In the genomic region with DNA sequence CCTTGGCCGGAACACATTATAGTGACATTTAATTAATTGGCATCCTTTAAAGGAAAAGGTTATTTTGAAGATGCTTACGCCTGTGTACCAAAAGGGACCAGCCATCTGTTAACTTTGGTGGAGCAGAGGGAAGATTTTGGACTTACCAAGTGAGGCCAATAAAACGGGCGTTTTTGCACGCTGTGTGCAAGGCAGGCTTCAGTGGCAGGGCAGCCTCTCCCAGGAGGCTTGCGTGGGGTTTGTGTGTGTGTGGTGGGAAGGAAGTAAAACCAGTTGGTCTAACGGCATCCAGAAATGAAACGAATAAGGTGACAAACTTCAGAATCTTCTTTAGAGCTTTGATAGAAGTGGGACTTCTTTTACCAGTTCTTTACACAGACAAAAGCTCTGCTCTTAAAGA, we compare ENCODE assay signal across 11 cellular contexts.
DNase-seq lines count a peak whose midpoint lies in the region; ATAC-seq and TF ChIP-seq lines count a peak whose summit lies in the region.
"Had no signal": no experiment of that assay in that cellular context is flagged by ENCODE, and none has a peak within 500 bp of the region (broad histone marks: within the 10 kb centered on the region; RNA-seq: fewer than 3 reads in every experiment).

No MANE protein-coding gene starts in this region.

- intact Hi-C loops in esophagus squamous epithelium (cut with DNase I) (no loop called here), sigmoid colon (cut with DNase I) (no loop called here)

- H3K4me3 ChIP-seq in esophagus squamous epithelium (no peak overlapping the region), sigmoid colon (no peak overlapping the region)
- H3K4me3 ChIP-seq: uterus had no signal

- H3K27ac ChIP-seq in esophagus squamous epithelium (no peak overlapping the region), sigmoid colon (no peak overlapping the region)
- H3K27ac ChIP-seq: uterus had no signal

- H3K36me3 Mint-ChIP-seq in T-helper 17 cell (ENCODE audit: low read depth) = no peaks in the 10 kb centered on the region

- H3K27ac Mint-ChIP-seq in T-helper 17 cell = no peak overlapping the region
- H3K27ac Mint-ChIP-seq: CD4-positive, alpha-beta memory T cell had no signal

- H3K4me3 Mint-ChIP-seq in T-helper 17 cell = no peak overlapping the region
- H3K4me3 Mint-ChIP-seq: CD4-positive, alpha-beta memory T cell had no signal

- H3K4me1 ChIP-seq in esophagus squamous epithelium (peaks cover 0 to 42% (median 11%) of the 10 kb centered on the region in 3 donors), sigmoid colon (peaks cover 0 to 48% (median 31%) of the 10 kb centered on the region in 4 donors)
- H3K4me1 ChIP-seq: uterus had no signal

- H3K27me3 ChIP-seq in esophagus squamous epithelium = no peaks in the 10 kb centered on the region
- no peaks in the 10 kb centered on the region for H3K27me3 ChIP-seq in sigmoid colon
- H3K27me3 ChIP-seq: uterus had no signal

- ATAC-seq in GM19438 (IDR thresholded peaks at IDR 0.05; ENCODE audit: low read depth, unreplicated experiment) = peak; percentile 58
- peak; percentile 42 for ATAC-seq in HG03135 (IDR thresholded peaks at IDR 0.05; ENCODE audit: unreplicated experiment)
- peak; percentile 39 for ATAC-seq in T-helper 17 cell

- no peaks in the 10 kb centered on the region for H3K27me3 Mint-ChIP-seq in T-helper 17 cell
- H3K27me3 Mint-ChIP-seq: CD4-positive, alpha-beta memory T cell had no signal

- H3K36me3 ChIP-seq in esophagus squamous epithelium = peaks cover 0 to 19% (median 0%) of the 10 kb centered on the region in 3 donors
- H3K36me3 ChIP-seq in sigmoid colon = peaks cover 0 to 8% (median 0%) of the 10 kb centered on the region in 4 donors
- H3K36me3 ChIP-seq: uterus had no signal

- no peak for TF ChIP-seq POLR2A in esophagus squamous epithelium (IDR thresholded peaks at IDR 0.05)
- TF ChIP-seq POLR2A in sigmoid colon (IDR thresholded peaks at IDR 0.05) = no peak

- peaks cover 23% of the 10 kb centered on the region for H3K4me1 Mint-ChIP-seq in T-helper 17 cell

- peak; percentile 68 for DNase-seq in GDM1 (lab: John Stamatoyannopoulos, UW)
- DNase-seq in T-helper 17 cell = no peak
- no peak for DNase-seq in kidney tubule cell (ENCODE audit: low spot score)
- no peak for DNase-seq in esophagus squamous epithelium (lab: John Stamatoyannopoulos, UW)
- DNase-seq in NCI-H2107 treated with DMSO at 0.1 percent for 48 hours (lab: John Stamatoyannopoulos, UW; ENCODE audit: unreplicated experiment) = no peak
- no peak for DNase-seq in sigmoid colon
- DNase-seq: activated naive CD4-positive, alpha-beta T cell; CD4-positive, alpha-beta memory T cell; uterus had no signal

- H3K9me3 ChIP-seq in T-helper 17 cell (ENCODE audit: control insufficient read depth, low read length, poor library complexity, severe bottlenecking) (no peaks in the 10 kb centered on the region), esophagus squamous epithelium (no peaks in the 10 kb centered on the region), sigmoid colon (no peaks in the 10 kb centered on the region)
- H3K9me3 ChIP-seq: uterus had no signal

- 59 to 79% methylated on average over 8 of the region's 8 CpGs for WGBS in esophagus squamous epithelium, 2 donors
- WGBS in sigmoid colon, 2 donors = 53 to 87% methylated on average over 8 of the region's 8 CpGs

- no peak for TF ChIP-seq CTCF in esophagus squamous epithelium (IDR thresholded peaks at IDR 0.05)
- TF ChIP-seq CTCF in sigmoid colon (IDR thresholded peaks at IDR 0.05) = no peak

- TF ChIP-seq EP300 in sigmoid colon (IDR thresholded peaks at IDR 0.05) = no peak
